ENCODE assay signal across 8 cellular contexts in the genomic region with DNA sequence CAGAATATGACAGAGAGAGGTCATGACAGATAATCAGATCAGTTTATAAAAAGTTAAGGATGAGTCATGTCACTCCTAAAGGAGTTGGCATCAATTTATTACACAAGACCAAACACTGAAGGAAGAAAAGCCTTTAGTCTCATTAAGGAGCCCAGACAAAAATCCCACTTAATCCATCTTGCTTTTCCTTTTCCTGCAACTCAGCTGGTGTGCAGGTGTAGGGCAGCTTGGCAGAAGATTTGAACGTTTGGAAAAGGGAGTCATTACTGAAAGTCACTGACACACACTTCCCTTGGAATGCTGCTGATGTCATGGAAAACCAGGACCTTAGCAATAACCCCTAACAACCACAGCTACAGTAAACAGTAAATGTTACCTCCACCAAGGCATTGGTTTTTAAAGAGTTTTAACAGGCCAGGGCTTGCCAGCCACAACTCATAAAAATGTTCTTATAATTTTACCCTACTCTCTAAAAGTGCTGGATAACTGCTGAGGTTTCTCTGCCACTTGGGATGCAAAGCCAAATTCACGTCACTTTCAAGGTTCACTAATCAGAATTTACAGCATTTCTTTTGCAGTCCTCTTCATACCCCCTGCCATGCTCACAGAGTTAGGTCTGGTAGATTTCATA.
DNase-seq lines count a peak whose midpoint lies in the region; ATAC-seq, FAIRE-seq and TF ChIP-seq lines count a peak whose summit lies in the region.

No MANE protein-coding gene starts in this region.

- no peak overlapping the region for H2BK120ac ChIP-seq in H1 (replicated peaks; ENCODE audit: low read depth, low read length)

- POLR2A ChIA-PET in H1 (lab: Charles Lee; ENCODE audit: partially characterized antibody) = no interaction called here

- H3K56ac ChIP-seq in H1 (replicated peaks; ENCODE audit: insufficient read length, low read depth, low read length) = no peak overlapping the region

- H4K91ac ChIP-seq in H1 (replicated peaks; ENCODE audit: insufficient read length, low read length) = no peak overlapping the region

- ATAC-seq in HG03439 (IDR thresholded peaks at IDR 0.05; ENCODE audit: unreplicated experiment) (no peak), GM21723 (IDR thresholded peaks at IDR 0.05; ENCODE audit: unreplicated experiment) (no peak)

- no peaks in the 10 kb centered on the region for H3K79me2 ChIP-seq in H1 (ENCODE audit: control insufficient read depth in 1 of 2, insufficient read depth in 2 of 2, low read length in 2 of 2)

- no peak overlapping the region for H2BK20ac ChIP-seq in H1 (ENCODE audit: low read length)

- peak; percentile 30 for DNase-seq in DMS153 treated with DMSO at 0.1 percent for 48 hours (lab: John Stamatoyannopoulos, UW; ENCODE audit: unreplicated experiment)
- peak; percentile 49 for DNase-seq in NCI-H2227 (lab: John Stamatoyannopoulos, UW; ENCODE audit: unreplicated experiment)
- DNase-seq in H1 (ENCODE audit: low read depth in 1 of 2, low spot score in 2 of 2) = no peak
- DNase-seq in D341Med (ENCODE audit: low spot score) = no peak
- no peak for DNase-seq in NCI-H1436 treated with DMSO at 0.1 percent for 48 hours (lab: John Stamatoyannopoulos, UW)

- H3K9ac ChIP-seq in H1 (replicated peaks in 1 of 4; ENCODE audit: extremely low read depth in 1 of 4, low read depth in 3 of 4, low read length in 3 of 4) = 0 out of 7 replicates have a peak overlapping the region, but pooled peaks of 1 of the 4 experiments have one; percentile 7
- H3K9ac ChIP-seq in muscle layer of colon (ENCODE audit: low read length) = peak overlapping the region; percentile 12

- H3K4ac ChIP-seq in H1 (replicated peaks; ENCODE audit: insufficient read length, low read depth, low read length) = no peak overlapping the region

- peak in 1 of 2 experiments; percentile 64; a peak in 1 of 3 replicates for TF ChIP-seq EP300 in H1 (IDR thresholded peaks at IDR 0.05; ENCODE audit: borderline replicate concordance in 1 of 2, low read depth in 2 of 2, low read length in 2 of 2)

- H3K27ac ChIP-seq in H1 (ENCODE audit: low read depth, low read length) (no peak overlapping the region), muscle layer of colon (ENCODE audit: low read depth, low read length) (peak overlapping the region; percentile 83)

- CTCF ChIA-PET in H1 (lab: Charles Lee; ENCODE audit: partially characterized antibody) = interaction anchor here (0.8 kb wide), 1 partner anchor 8 kb away, joined by 3 read pairs; no protein-coding TSS in a partner anchor

- H3K9me3 ChIP-seq in H1 (ENCODE audit: insufficient read depth in 2 of 2, low read depth in 1 of 2, low read length in 1 of 2) (no peaks in the 10 kb centered on the region), muscle layer of colon (ENCODE audit: low read length) (no peaks in the 10 kb centered on the region)

- TF ChIP-seq POLR2A in H1 (IDR thresholded peaks at IDR 0.05; ENCODE audit: control extremely low read depth in 1 of 2, low read depth in 2 of 2, low read length in 2 of 2) = no peak

- no peak overlapping the region for H3K4me2 ChIP-seq in H1 (ENCODE audit: insufficient read depth in 1 of 2, low read depth in 2 of 2, low read length in 2 of 2)

- no peak overlapping the region for H4K5ac ChIP-seq in H1 (ENCODE audit: insufficient read length, low read depth, low read length)

- no peaks in the 10 kb centered on the region for H4K20me1 ChIP-seq in H1 (replicated peaks in 1 of 2; ENCODE audit: control insufficient read depth in 1 of 2, insufficient read depth in 2 of 2, low read length in 2 of 2)

- 0 out of 2 replicates have a peak overlapping the region, but pooled peaks have one; percentile 32 for H2AK5ac ChIP-seq in H1 (ENCODE audit: low read depth, low read length)

- H3K18ac ChIP-seq in H1 (ENCODE audit: extremely low read depth, low read length) = no peak overlapping the region

- H2BK15ac ChIP-seq in H1 (ENCODE audit: low read length) = no peak overlapping the region

- H3K23me2 ChIP-seq in H1 (ENCODE audit: low read depth, low read length) = no peaks in the 10 kb centered on the region

- H2BK5ac ChIP-seq in H1 (ENCODE audit: low read depth, low read length) = no peak overlapping the region

- H3K79me1 ChIP-seq in H1 (ENCODE audit: low read depth, low read length) = no peaks in the 10 kb centered on the region

- TF ChIP-seq RAD21 in H1 (IDR thresholded peaks at IDR 0.05 in 1 of 2, conservative IDR thresholded peaks at IDR 0.05 in 1 of 2; ENCODE audit: low read depth in 2 of 2, low read length in 2 of 2) = no peak

- WGBS in H1 (ENCODE audit: extremely low coverage in 1 of 2, insufficient coverage in 1 of 2, insufficient read length in 1 of 2, insufficient replicate concordance in 2 of 2, low coverage in 1 of 2, low lambda C conversion rate in 2 of 2, missing lambda C conversion rate in 1 of 2), 2 experiments = 81% methylated on average over 2 of the region's 2 CpGs; no CpG with 5 or more reads in 1 of the 2 experiments

- FAIRE-seq in H1 (lab: Jason Lieb, UNC) = no peak

- no peak overlapping the region for H3K23ac ChIP-seq in H1 (ENCODE audit: insufficient read length)

- H4K8ac ChIP-seq in H1 (ENCODE audit: extremely low read depth, insufficient read depth, low read length) = no peak overlapping the region

- no peaks in the 10 kb centered on the region for H3K27me3 ChIP-seq in H1 (replicated peaks in 1 of 4; ENCODE audit: control insufficient read depth in 3 of 4, extremely low read depth in 1 of 4, insufficient read depth in 3 of 4, low read length in 3 of 4)
- H3K27me3 ChIP-seq in muscle layer of colon (ENCODE audit: control insufficient read depth in 1 of 2, insufficient read depth in 2 of 2, low read length in 2 of 2) = no peaks in the 10 kb centered on the region

- H2BK12ac ChIP-seq in H1 (ENCODE audit: low read depth, low read length) = no peak overlapping the region; the same call in 1 of the 2 replicates

- no peak overlapping the region for H3K14ac ChIP-seq in H1 (ENCODE audit: insufficient read length)

- H3K4me3 ChIP-seq in H1 (ENCODE audit: extremely low read depth in 1 of 4, insufficient read depth in 2 of 4, low read depth in 3 of 4, low read length in 4 of 4) = no peak overlapping the region
- H3K4me3 ChIP-seq in muscle layer of colon (ENCODE audit: low read depth in 1 of 2, low read length in 2 of 2) = no peak overlapping the region

- H2AFZ ChIP-seq in H1 (ENCODE audit: low read length) = no peak overlapping the region

- TF ChIP-seq CTCF in H1 (IDR thresholded peaks at IDR 0.05; ENCODE audit: control extremely low read depth in 1 of 3, insufficient read depth in 1 of 3, low read depth in 1 of 3, low read length in 3 of 3) = no peak

- H3K4me1 ChIP-seq in H1 (replicated peaks in 1 of 4; ENCODE audit: control insufficient read depth in 3 of 4, insufficient read depth in 4 of 4, low read length in 3 of 4) = peaks cover 0 to 5% (median 2%) of the 10 kb centered on the region in 4 experiments; a peak in 4 of 7 replicates
- H3K4me1 ChIP-seq in muscle layer of colon (ENCODE audit: insufficient read depth, low read length) = peaks cover 74% of the 10 kb centered on the region

- H3K36me3 ChIP-seq in H1 (ENCODE audit: control insufficient read depth in 2 of 4, insufficient read depth in 4 of 4, low read length in 3 of 4) = no peaks in the 10 kb centered on the region
- no peaks in the 10 kb centered on the region for H3K36me3 ChIP-seq in muscle layer of colon (ENCODE audit: insufficient read depth, low read length)

TF ChIP-seq in H1, 55 proteins besides CTCF, POLR2A, EP300 and RAD21:
- TF ChIP-seq TEAD4 (IDR thresholded peaks at IDR 0.05; ENCODE audit: low read depth, low read length) = peak; percentile 85
- 0 out of 2 replicates have a peak, but pooled peaks have one; percentile 13 for TF ChIP-seq SP1 (IDR thresholded peaks at IDR 0.05; ENCODE audit: low read depth, low read length)
- TF ChIP-seq FOSL1 (IDR thresholded peaks at IDR 0.05; ENCODE audit: insufficient read depth, low read depth, low read length) = no peak
- TF ChIP-seq BCL11A (IDR thresholded peaks at IDR 0.05; ENCODE audit: low read depth in 2 of 2, low read length in 2 of 2) = no peak
- TF ChIP-seq CREB1 (IDR thresholded peaks at IDR 0.05) = peak; percentile 76
- TF ChIP-seq, protein P1, sequence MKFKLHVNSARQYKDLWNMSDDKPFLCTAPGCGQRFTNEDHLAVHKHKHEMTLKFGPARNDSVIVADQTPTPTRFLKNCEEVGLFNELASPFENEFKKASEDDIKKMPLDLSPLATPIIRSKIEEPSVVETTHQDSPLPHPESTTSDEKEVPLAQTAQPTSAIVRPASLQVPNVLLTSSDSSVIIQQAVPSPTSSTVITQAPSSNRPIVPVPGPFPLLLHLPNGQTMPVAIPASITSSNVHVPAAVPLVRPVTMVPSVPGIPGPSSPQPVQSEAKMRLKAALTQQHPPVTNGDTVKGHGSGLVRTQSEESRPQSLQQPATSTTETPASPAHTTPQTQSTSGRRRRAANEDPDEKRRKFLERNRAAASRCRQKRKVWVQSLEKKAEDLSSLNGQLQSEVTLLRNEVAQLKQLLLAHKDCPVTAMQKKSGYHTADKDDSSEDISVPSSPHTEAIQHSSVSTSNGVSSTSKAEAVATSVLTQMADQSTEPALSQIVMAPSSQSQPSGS (IDR thresholded peaks at IDR 0.05; ENCODE audit: low read length) = peak; percentile 59; the same call in 1 of the 2 replicates

Comparison
In these comparisons a context has a peak if more than half of its experiments do, and no peak if none do; other contexts are left out.
1. DNase-seq: peak in DMS153 treated with DMSO at 0.1 percent for 48 hours (single experiment) and NCI-H2227 (single experiment); none in H1 (0 of 2), D341Med (single experiment) and NCI-H1436 treated with DMSO at 0.1 percent for 48 hours (single experiment).